In the genomic region with DNA sequence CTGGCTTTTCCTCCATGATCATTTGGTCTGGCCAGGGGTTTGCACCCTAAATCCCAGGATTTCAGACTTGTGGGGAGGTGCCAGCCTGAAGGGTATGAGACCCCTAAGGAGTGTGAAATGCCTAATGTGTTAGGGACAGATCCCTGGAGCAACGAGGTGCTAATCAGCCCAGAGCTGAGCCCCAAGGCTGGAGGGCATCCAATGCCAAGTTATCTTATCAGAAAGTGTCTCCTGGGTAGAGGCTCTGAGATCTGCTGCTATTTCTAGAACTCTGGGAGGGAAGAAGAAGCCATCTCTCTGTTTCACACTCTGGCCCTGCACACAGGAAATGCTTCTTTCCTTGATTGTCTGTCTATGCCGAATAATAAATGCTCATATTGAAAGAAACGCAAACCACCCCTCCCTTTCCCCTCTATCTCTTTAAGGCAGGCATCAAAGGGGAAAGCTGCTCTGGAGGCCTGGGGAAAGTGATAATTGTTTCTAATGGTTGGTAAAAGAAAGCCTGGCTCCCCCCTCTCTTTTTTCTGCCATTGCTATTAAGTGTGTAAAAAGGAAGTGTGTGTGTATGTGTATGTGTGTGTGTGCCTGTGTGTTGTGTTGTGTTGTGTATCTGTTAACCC, we compare ENCODE assay signal across 19 cellular contexts.
"Had no signal": no experiment of that assay in that cellular context is flagged by ENCODE, and none has a peak within 500 bp of the region (broad histone marks: within the 10 kb centered on the region; RNA-seq: fewer than 3 reads in every experiment).

No MANE protein-coding gene starts in this region.

- H3K36me3 ChIP-seq: adrenal gland, neural progenitor cell, right lobe of liver, spleen, upper lobe of left lung had no signal

- H3K27me3 Mint-ChIP-seq: dendritic cell treated with granulocyte-macrophage colony-stimulating factor and Interleukin-4, amounts not matched to agents 40 ng/mL and 50 ng/mL, for 4 days had no signal

- H3K27ac Mint-ChIP-seq: activated CD8-positive, alpha-beta T cell treated with anti-CD3 and anti-CD28 coated beads, Interleukin-2, amount 10 ng/mL, durations not matched to agents 7 days and 5 days; activated naive CD4-positive, alpha-beta T cell treated with anti-CD3 and anti-CD28 coated beads for 36 hours; activated T-helper 17 cell treated with anti-CD3 and anti-CD28 coated beads, Interleukin-2, amount 50 U/mL, for 72 hours; dendritic cell treated with granulocyte-macrophage colony-stimulating factor and Interleukin-4, amounts not matched to agents 40 ng/mL and 50 ng/mL, for 4 days; mesothelial cell of epicardium; neural progenitor cell; progenitor cell of endocrine pancreas had no signal

- H3K9ac ChIP-seq: neural progenitor cell had no signal

- ATAC-seq: activated CD8-positive, alpha-beta T cell treated with anti-CD3 and anti-CD28 coated beads, Interleukin-2, amount 10 ng/mL, durations not matched to agents 7 days and 5 days; activated T-helper 17 cell treated with anti-CD3 and anti-CD28 coated beads, Interleukin-2, amount 50 U/mL, for 72 hours; body of pancreas; esophagus mucosa; right lobe of liver had no signal

- H3K4me1 Mint-ChIP-seq: activated T-helper 17 cell treated with anti-CD3 and anti-CD28 coated beads, Interleukin-2, amount 50 U/mL, for 72 hours had no signal

- H3K4me3 Mint-ChIP-seq: activated CD8-positive, alpha-beta T cell treated with anti-CD3 and anti-CD28 coated beads, Interleukin-2, amount 10 ng/mL, durations not matched to agents 7 days and 5 days; activated naive CD4-positive, alpha-beta T cell treated with anti-CD3 and anti-CD28 coated beads for 36 hours; activated T-helper 17 cell treated with anti-CD3 and anti-CD28 coated beads, Interleukin-2, amount 50 U/mL, for 72 hours; dendritic cell treated with granulocyte-macrophage colony-stimulating factor and Interleukin-4, amounts not matched to agents 40 ng/mL and 50 ng/mL, for 4 days; mesothelial cell of epicardium; neural progenitor cell had no signal

- H3K27me3 ChIP-seq: adrenal gland, body of pancreas, right lobe of liver, spleen, upper lobe of left lung had no signal

- H3K36me3 Mint-ChIP-seq: mesothelial cell of epicardium had no signal

- H3K9me3 Mint-ChIP-seq: activated naive CD4-positive, alpha-beta T cell treated with anti-CD3 and anti-CD28 coated beads for 36 hours; dendritic cell treated with granulocyte-macrophage colony-stimulating factor and Interleukin-4, amounts not matched to agents 40 ng/mL and 50 ng/mL, for 4 days; mesothelial cell of epicardium had no signal

- DNase-seq: activated CD4-positive, alpha-beta T cell treated with anti-CD3 and anti-CD28 coated beads for 4 hours; activated CD8-positive, alpha-beta memory T cell treated with anti-CD3 and anti-CD28 coated beads, Interleukin-2, amount 50 U/mL, for 48 hours; activated CD8-positive, alpha-beta T cell treated with anti-CD3 and anti-CD28 coated beads, Interleukin-2, amount 10 ng/mL, durations not matched to agents 7 days and 5 days; activated naive CD4-positive, alpha-beta T cell treated with anti-CD3 and anti-CD28 coated beads for 36 hours; adrenal gland; body of pancreas; right lobe of liver; spleen; stimulated activated CD4-positive, alpha-beta T cell treated with anti-CD3 and anti-CD28 coated beads, Interleukin-1b, Interleukin-23, amount 100 ng/mL, for 48 hours; stimulated activated naive CD4-positive, alpha-beta T cell; substantia nigra; T-helper 9 cell had no signal

- H3K4me3 ChIP-seq: adrenal gland, body of pancreas, neural progenitor cell, right lobe of liver, spleen, upper lobe of left lung had no signal

- H3K4me1 ChIP-seq: adrenal gland, right lobe of liver, spleen, upper lobe of left lung had no signal

- H3K27ac ChIP-seq: adrenal gland, body of pancreas, neural progenitor cell, right lobe of liver, spleen, upper lobe of left lung had no signal

- H3K9me3 ChIP-seq: adrenal gland, body of pancreas, right lobe of liver, spleen, upper lobe of left lung had no signal
